Comparison of ENCODE assay signal across 1 cellular context in the genomic region with DNA sequence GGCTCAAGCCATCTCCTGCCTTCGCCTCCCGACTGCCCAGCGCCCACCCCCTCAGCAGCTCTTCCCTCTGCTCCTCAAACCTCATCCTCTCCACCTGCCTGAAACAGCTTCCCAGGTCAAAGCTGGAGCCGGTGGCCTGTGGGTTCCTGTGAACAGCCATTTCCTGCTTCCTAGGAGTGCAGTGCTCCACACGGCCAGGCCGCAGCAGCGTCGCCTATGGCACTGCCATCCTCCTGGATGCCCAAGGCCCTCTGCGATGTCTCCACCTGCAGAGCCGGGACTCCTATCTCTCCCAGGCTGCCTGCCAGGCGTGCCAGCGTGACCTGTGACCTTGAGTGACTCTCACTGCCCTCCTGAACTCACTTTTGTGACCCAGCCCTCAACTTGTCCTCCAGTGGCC.
TF ChIP-seq lines count a peak whose summit lies in the region.

No MANE protein-coding gene starts in this region.

TF ChIP-seq in GM23338, 12 proteins besides CTCF, POLR2A, EP300 and RAD21 (continued from another document):
- TF ChIP-seq, protein P1, sequence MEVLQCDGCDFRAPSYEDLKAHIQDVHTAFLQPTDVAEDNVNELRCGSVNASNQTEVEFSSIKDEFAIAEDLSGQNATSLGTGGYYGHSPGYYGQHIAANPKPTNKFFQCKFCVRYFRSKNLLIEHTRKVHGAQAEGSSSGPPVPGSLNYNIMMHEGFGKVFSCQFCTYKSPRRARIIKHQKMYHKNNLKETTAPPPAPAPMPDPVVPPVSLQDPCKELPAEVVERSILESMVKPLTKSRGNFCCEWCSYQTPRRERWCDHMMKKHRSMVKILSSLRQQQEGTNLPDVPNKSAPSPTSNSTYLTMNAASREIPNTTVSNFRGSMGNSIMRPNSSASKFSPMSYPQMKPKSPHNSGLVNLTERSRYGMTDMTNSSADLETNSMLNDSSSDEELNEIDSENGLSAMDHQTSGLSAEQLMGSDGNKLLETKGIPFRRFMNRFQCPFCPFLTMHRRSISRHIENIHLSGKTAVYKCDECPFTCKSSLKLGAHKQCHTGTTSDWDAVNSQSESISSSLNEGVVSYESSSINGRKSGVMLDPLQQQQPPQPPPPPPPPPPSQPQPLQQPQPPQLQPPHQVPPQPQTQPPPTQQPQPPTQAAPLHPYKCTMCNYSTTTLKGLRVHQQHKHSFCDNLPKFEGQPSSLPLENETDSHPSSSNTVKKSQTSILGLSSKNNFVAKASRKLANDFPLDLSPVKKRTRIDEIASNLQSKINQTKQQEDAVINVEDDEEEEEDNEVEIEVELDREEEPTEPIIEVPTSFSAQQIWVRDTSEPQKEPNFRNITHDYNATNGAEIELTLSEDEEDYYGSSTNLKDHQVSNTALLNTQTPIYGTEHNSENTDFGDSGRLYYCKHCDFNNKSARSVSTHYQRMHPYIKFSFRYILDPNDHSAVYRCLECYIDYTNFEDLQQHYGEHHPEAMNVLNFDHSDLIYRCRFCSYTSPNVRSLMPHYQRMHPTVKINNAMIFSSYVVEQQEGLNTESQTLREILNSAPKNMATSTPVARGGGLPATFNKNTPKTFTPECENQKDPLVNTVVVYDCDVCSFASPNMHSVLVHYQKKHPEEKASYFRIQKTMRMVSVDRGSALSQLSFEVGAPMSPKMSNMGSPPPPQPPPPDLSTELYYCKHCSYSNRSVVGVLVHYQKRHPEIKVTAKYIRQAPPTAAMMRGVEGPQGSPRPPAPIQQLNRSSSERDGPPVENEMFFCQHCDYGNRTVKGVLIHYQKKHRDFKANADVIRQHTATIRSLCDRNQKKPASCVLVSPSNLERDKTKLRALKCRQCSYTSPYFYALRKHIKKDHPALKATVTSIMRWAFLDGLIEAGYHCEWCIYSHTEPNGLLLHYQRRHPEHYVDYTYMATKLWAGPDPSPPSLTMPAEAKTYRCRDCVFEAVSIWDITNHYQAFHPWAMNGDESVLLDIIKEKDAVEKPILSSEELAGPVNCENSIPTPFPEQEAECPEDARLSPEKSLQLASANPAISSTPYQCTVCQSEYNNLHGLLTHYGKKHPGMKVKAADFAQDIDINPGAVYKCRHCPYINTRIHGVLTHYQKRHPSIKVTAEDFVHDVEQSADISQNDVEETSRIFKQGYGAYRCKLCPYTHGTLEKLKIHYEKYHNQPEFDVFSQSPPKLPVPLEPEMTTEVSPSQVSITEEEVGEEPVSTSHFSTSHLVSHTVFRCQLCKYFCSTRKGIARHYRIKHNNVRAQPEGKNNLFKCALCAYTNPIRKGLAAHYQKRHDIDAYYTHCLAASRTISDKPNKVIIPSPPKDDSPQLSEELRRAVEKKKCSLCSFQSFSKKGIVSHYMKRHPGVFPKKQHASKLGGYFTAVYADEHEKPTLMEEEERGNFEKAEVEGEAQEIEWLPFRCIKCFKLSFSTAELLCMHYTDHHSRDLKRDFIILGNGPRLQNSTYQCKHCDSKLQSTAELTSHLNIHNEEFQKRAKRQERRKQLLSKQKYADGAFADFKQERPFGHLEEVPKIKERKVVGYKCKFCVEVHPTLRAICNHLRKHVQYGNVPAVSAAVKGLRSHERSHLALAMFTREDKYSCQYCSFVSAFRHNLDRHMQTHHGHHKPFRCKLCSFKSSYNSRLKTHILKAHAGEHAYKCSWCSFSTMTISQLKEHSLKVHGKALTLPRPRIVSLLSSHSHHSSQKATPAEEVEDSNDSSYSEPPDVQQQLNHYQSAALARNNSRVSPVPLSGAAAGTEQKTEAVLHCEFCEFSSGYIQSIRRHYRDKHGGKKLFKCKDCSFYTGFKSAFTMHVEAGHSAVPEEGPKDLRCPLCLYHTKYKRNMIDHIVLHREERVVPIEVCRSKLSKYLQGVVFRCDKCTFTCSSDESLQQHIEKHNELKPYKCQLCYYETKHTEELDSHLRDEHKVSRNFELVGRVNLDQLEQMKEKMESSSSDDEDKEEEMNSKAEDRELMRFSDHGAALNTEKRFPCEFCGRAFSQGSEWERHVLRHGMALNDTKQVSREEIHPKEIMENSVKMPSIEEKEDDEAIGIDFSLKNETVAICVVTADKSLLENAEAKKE (CRISPR knock-in tag; IDR thresholded peaks at IDR 0.05): no peak
- no peak for TF ChIP-seq POLR2AphosphoS5 (IDR thresholded peaks at IDR 0.05; ENCODE audit: low read depth)
- no peak for TF ChIP-seq EZH2phosphoT487 (IDR thresholded peaks at IDR 0.05; ENCODE audit: unreplicated experiment)
- TF ChIP-seq, protein P2, sequence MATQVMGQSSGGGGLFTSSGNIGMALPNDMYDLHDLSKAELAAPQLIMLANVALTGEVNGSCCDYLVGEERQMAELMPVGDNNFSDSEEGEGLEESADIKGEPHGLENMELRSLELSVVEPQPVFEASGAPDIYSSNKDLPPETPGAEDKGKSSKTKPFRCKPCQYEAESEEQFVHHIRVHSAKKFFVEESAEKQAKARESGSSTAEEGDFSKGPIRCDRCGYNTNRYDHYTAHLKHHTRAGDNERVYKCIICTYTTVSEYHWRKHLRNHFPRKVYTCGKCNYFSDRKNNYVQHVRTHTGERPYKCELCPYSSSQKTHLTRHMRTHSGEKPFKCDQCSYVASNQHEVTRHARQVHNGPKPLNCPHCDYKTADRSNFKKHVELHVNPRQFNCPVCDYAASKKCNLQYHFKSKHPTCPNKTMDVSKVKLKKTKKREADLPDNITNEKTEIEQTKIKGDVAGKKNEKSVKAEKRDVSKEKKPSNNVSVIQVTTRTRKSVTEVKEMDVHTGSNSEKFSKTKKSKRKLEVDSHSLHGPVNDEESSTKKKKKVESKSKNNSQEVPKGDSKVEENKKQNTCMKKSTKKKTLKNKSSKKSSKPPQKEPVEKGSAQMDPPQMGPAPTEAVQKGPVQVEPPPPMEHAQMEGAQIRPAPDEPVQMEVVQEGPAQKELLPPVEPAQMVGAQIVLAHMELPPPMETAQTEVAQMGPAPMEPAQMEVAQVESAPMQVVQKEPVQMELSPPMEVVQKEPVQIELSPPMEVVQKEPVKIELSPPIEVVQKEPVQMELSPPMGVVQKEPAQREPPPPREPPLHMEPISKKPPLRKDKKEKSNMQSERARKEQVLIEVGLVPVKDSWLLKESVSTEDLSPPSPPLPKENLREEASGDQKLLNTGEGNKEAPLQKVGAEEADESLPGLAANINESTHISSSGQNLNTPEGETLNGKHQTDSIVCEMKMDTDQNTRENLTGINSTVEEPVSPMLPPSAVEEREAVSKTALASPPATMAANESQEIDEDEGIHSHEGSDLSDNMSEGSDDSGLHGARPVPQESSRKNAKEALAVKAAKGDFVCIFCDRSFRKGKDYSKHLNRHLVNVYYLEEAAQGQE (IDR thresholded peaks at IDR 0.05; ENCODE audit: unreplicated experiment): no peak
- TF ChIP-seq NANOG (IDR thresholded peaks at IDR 0.05; ENCODE audit: borderline replicate concordance): no peak
- no peak for TF ChIP-seq ZNF331 (CRISPR knock-in tag; IDR thresholded peaks at IDR 0.05; ENCODE audit: low read depth)
- no peak for TF ChIP-seq EZH2 (IDR thresholded peaks at IDR 0.05; ENCODE audit: low read depth, unreplicated experiment)
- no peak for TF ChIP-seq ZNF114 (CRISPR knock-in tag; IDR thresholded peaks at IDR 0.05)
